Comparison of ENCODE assay signal across 8 cellular contexts in genomic region chr3:174439621-174440349, GRCh38.
DNase-seq lines count a peak whose midpoint lies in the region; ATAC-seq and TF ChIP-seq lines count a peak whose summit lies in the region.

No MANE protein-coding gene starts in this region.

- peak; percentile 33 for DNase-seq in SIG-M5 treated with dmso at 0.1 percent for 504 hours (lab: John Stamatoyannopoulos, UW; ENCODE audit: unreplicated experiment)
- no peak for DNase-seq in SIG-M5 (lab: John Stamatoyannopoulos, UW)
- DNase-seq in memory B cell (ENCODE audit: low spot score in 2 of 2) = no peak
- peak in 1 of 2 donors; percentile 47 for DNase-seq in tibial artery
- DNase-seq in DMS79 (lab: John Stamatoyannopoulos, UW) = no peak
- DNase-seq in NCI-H1694 (lab: John Stamatoyannopoulos, UW) = no peak

- H3K9me3 Mint-ChIP-seq in dendritic cell treated with granulocyte-macrophage colony-stimulating factor and Interleukin-4, amounts not matched to agents 40 ng/mL and 50 ng/mL, for 4 days = no peaks in the 10 kb centered on the region
- peaks cover 4% of the 10 kb centered on the region for H3K9me3 Mint-ChIP-seq in memory B cell

- H3K27ac Mint-ChIP-seq in dendritic cell treated with granulocyte-macrophage colony-stimulating factor and Interleukin-4, amounts not matched to agents 40 ng/mL and 50 ng/mL, for 4 days = peak overlapping the region; percentile 83
- no peak overlapping the region for H3K27ac Mint-ChIP-seq in memory B cell

- H3K4me1 Mint-ChIP-seq in dendritic cell treated with granulocyte-macrophage colony-stimulating factor and Interleukin-4, amounts not matched to agents 40 ng/mL and 50 ng/mL, for 4 days (ENCODE audit: low read depth) = peaks cover 18% of the 10 kb centered on the region
- H3K4me1 Mint-ChIP-seq in memory B cell = peaks cover 7% of the 10 kb centered on the region

- H4K20me1 ChIP-seq in OCI-LY3 (ENCODE audit: insufficient read depth, low read length) = no peaks in the 10 kb centered on the region

- peaks cover 14% of the 10 kb centered on the region for H3K27me3 Mint-ChIP-seq in dendritic cell treated with granulocyte-macrophage colony-stimulating factor and Interleukin-4, amounts not matched to agents 40 ng/mL and 50 ng/mL, for 4 days
- H3K27me3 Mint-ChIP-seq in memory B cell = peaks cover 9% of the 10 kb centered on the region

- no peaks in the 10 kb centered on the region for H3K36me3 Mint-ChIP-seq in dendritic cell treated with granulocyte-macrophage colony-stimulating factor and Interleukin-4, amounts not matched to agents 40 ng/mL and 50 ng/mL, for 4 days (ENCODE audit: low read depth)
- H3K36me3 Mint-ChIP-seq in memory B cell = peaks cover 3% of the 10 kb centered on the region

- 0 out of 2 replicates have a peak, but pooled peaks cover 4% of the 10 kb centered on the region for H3K4me1 ChIP-seq in OCI-LY3 (ENCODE audit: low read length)
- peaks cover 0 to 27% (median 7%) of the 10 kb centered on the region in 4 donors for H3K4me1 ChIP-seq in tibial artery

- H3K9me3 ChIP-seq in OCI-LY3 (ENCODE audit: insufficient read depth, low read length) (no peaks in the 10 kb centered on the region), tibial artery (no peaks in the 10 kb centered on the region)

- 0 out of 2 replicates have a peak overlapping the region, but pooled peaks have one; percentile 4 for H2AFZ ChIP-seq in OCI-LY3 (ENCODE audit: low read depth, low read length)

- peak overlapping the region; percentile 81 for H3K4me3 Mint-ChIP-seq in dendritic cell treated with granulocyte-macrophage colony-stimulating factor and Interleukin-4, amounts not matched to agents 40 ng/mL and 50 ng/mL, for 4 days
- H3K4me3 Mint-ChIP-seq in memory B cell = peak overlapping the region; percentile 11

- H3K4me3 ChIP-seq in OCI-LY3 (ENCODE audit: low read length) = peak overlapping the region; percentile 78
- peak overlapping the region; percentile 69 to 76 for H3K4me3 ChIP-seq in tibial artery

- no peak for ATAC-seq in memory B cell (ENCODE audit: low read depth)

- no peak overlapping the region for H3K9ac ChIP-seq in OCI-LY3 (ENCODE audit: low read length)

- no peaks in the 10 kb centered on the region for H3K79me2 ChIP-seq in OCI-LY3 (ENCODE audit: low read length)

- no peak overlapping the region for H3K27ac ChIP-seq in OCI-LY3 (ENCODE audit: low read length)
- peak overlapping the region; percentile 94 to 99 for H3K27ac ChIP-seq in tibial artery

- TF ChIP-seq CTCF in OCI-LY3 (IDR thresholded peaks at IDR 0.05; ENCODE audit: low read depth, low read length) = no peak
- TF ChIP-seq CTCF in tibial artery (IDR thresholded peaks at IDR 0.05) = no peak

- intact Hi-C loops in dendritic cell treated with granulocyte-macrophage colony-stimulating factor and Interleukin-4, amounts not matched to agents 40 ng/mL and 50 ng/mL, for 4 days (cut with micrococcal nuclease) = loop anchor here (2.0 kb wide), 1 partner anchor 109 kb away; no protein-coding TSS in a partner anchor
- intact Hi-C loops in tibial artery (cut with DNase I; ENCODE audit: low total_unique reads) = no loop called here

- H3K4me2 ChIP-seq in OCI-LY3 (ENCODE audit: low read length) = peak overlapping the region; percentile 67

- H3K27me3 ChIP-seq in OCI-LY3 (ENCODE audit: low read depth, low read length) (no peaks in the 10 kb centered on the region), tibial artery (no peaks in the 10 kb centered on the region)

- H3K36me3 ChIP-seq in OCI-LY3 (replicated peaks; ENCODE audit: low read depth, low read length) (no peaks in the 10 kb centered on the region), tibial artery (no peaks in the 10 kb centered on the region)
